In the genomic region with DNA sequence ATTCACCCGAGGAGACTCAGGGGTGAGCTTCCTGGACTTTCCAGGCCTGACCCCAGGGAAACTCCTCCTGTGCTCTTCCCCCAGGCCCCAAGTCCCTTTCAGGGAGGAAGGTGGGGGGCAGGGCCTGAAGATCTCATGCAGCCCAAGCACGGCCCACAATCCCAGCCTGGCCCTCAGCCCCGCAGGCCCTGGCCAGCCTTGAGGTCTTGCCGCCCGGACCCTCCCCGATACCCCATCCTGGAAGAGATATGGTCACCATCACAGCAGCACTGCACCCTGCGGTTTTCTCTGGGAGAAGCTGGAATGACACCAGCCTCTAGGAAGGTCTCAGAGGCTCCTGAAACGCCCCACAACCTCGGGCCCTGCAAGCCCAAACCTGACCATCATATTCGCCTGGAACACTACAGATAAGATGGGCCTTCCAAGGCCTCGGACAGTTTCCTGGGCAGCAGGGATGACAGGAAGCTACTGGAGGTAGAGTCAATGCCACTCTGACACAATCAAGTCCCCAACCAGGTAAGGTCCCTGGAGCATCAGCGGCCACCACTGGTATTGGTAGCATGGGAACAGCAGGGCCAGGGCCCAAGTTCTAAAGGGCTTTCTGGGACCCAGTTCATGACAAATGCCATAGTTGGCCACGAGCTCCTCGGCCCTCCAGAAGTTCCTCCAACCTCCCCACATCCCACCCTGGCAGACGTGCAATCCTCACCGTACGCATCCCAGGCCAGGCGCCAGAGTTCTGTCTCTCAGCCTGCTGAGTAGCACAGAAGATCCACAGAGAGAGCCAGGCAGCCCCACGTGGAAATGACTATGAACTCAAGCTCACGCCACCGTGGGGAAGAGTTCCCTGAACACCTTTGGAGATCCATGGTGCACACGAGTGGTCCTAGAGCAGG, we compare ENCODE assay signal across 24 cellular contexts. TPM values are rescaled to one million over a fixed set of nuclear protein-coding genes. Genes with fewer than 3 reads are reported as not detected.
A peak's percentile ranks its signal among the peaks of the same experiment; 100 is the strongest.
DNase-seq lines count a peak whose midpoint lies in the region; ATAC-seq and TF ChIP-seq lines count a peak whose summit lies in the region.
"Had no signal": no experiment of that assay in that cellular context is flagged by ENCODE, and none has a peak within 500 bp of the region (broad histone marks: within the 10 kb centered on the region; RNA-seq: fewer than 3 reads in every experiment).

No MANE protein-coding gene starts in this region.

- 58 to 64% methylated on average over 22 of the region's 22 CpGs for WGBS in esophagus, 2 donors
- 75 to 90% methylated on average over 4 to 21 of the region's 22 CpGs for WGBS in upper lobe of left lung, 2 donors

- TF ChIP-seq POLR2A in upper lobe of left lung (IDR thresholded peaks at IDR 0.05), result no peak

- no peak for TF ChIP-seq CTCF in WERI-Rb-1 (IDR thresholded peaks at IDR 0.05; ENCODE audit: low read depth, low read length)
- TF ChIP-seq CTCF in mucosa of descending colon (IDR thresholded peaks at IDR 0.05), result no peak
- TF ChIP-seq CTCF in upper lobe of left lung (IDR thresholded peaks at IDR 0.05), result no peak

- intact Hi-C loops in mucosa of descending colon (cut with DNase I, micrococcal nuclease), result no loop called here

- H3K4me1 ChIP-seq in esophagus (ENCODE audit: control insufficient read depth in 2 of 2, insufficient read depth in 2 of 2, low read length in 1 of 2), result peaks cover 8 to 61% of the 10 kb centered on the region in 2 donors
- H3K4me1 ChIP-seq in mucosa of descending colon (ENCODE audit: low read depth), result peaks cover 36% of the 10 kb centered on the region
- peaks cover 5 to 46% (median 31%) of the 10 kb centered on the region in 4 donors for H3K4me1 ChIP-seq in upper lobe of left lung
- H3K4me1 ChIP-seq: gastrocnemius medialis had no signal

- H3K36me3 ChIP-seq in WERI-Rb-1, result peaks cover 5% of the 10 kb centered on the region; the same call in 1 of the 2 replicates
- peaks cover 0 to 13% of the 10 kb centered on the region in 2 donors for H3K36me3 ChIP-seq in esophagus (ENCODE audit: control insufficient read depth in 2 of 2, insufficient read depth in 2 of 2, low read length in 1 of 2)
- no peaks in the 10 kb centered on the region for H3K36me3 ChIP-seq in mucosa of descending colon (ENCODE audit: low read depth)
- no peaks in the 10 kb centered on the region for H3K36me3 ChIP-seq in upper lobe of left lung
- H3K36me3 ChIP-seq: gastrocnemius medialis had no signal

- ATAC-seq in mucosa of descending colon, result no peak
- ATAC-seq in upper lobe of left lung (ENCODE audit: low FRiP score in 2 of 2), result no peak
- ATAC-seq in GM19023 (IDR thresholded peaks at IDR 0.05; ENCODE audit: unreplicated experiment), result no peak
- ATAC-seq: gastrocnemius medialis had no signal

- DNase-seq in WERI-Rb-1 (no peak), mucosa of descending colon (peak in 2 of 3 donors; percentile 26 to 37), upper lobe of left lung (no peak), T1000 (lab: John Stamatoyannopoulos, UW) (no peak)
- no peak for DNase-seq in effector CD8-positive, alpha-beta T cell (lab: John Stamatoyannopoulos, UW)
- no peak for DNase-seq in activated CD4-positive, CD25-positive, alpha-beta regulatory T cell treated with anti-CD3 and anti-CD28 coated beads, Interleukin-2, amount 50 U/mL, for 72 hours
- DNase-seq: activated CD4-positive, alpha-beta T cell treated with anti-CD3 and anti-CD28 coated beads for 1 hour; activated CD8-positive, alpha-beta memory T cell treated with anti-CD3 and anti-CD28 coated beads for 24 hours; activated gamma-delta T cell treated with Interleukin-2 at 50 U/mL for 16 hours; activated T-cell treated with anti-CD3 and anti-CD28 coated beads, Interleukin-2, amount 50 U/mL, for 1 hour; erythroblast; gastrocnemius medialis; hypothalamus; occipital lobe; OCI-M1; retina; SHP77 treated with DMSO at 0.1 percent for 48 hours; stimulated activated CD4-positive, alpha-beta T cell treated with anti-CD3 and anti-CD28 coated beads, Interleukin-12 subunit alpha, Interleukin-12 subunit beta, amount 100 ng/mL, for 4 hours; stimulated activated CD4-positive, alpha-beta T cell treated with anti-CD3 and anti-CD28 coated beads, Interleukin-4, amount 100 ng/mL, for 24 hours; stimulated activated naive CD4-positive, alpha-beta T cell; testis had no signal

- H3K4me3 ChIP-seq in WERI-Rb-1 (ENCODE audit: low read depth, low read length) (no peak overlapping the region), esophagus (ENCODE audit: low read depth in 1 of 2, low read length in 2 of 2) (no peak overlapping the region), mucosa of descending colon (no peak overlapping the region), upper lobe of left lung (no peak overlapping the region)
- H3K4me3 ChIP-seq: gastrocnemius medialis, testis had no signal

- no peak for TF ChIP-seq EP300 in upper lobe of left lung (IDR thresholded peaks at IDR 0.05)

- H3K27me3 ChIP-seq in WERI-Rb-1 (ENCODE audit: insufficient read depth, low read depth, severe bottlenecking) (no peaks in the 10 kb centered on the region), esophagus (ENCODE audit: control insufficient read depth in 1 of 2, insufficient read depth in 2 of 2, low read length in 2 of 2) (no peaks in the 10 kb centered on the region), upper lobe of left lung (no peaks in the 10 kb centered on the region)
- H3K27me3 ChIP-seq: gastrocnemius medialis, testis had no signal

- H3K9me3 ChIP-seq in WERI-Rb-1 (ENCODE audit: severe bottlenecking), result no peaks in the 10 kb centered on the region
- no peaks in the 10 kb centered on the region for H3K9me3 ChIP-seq in esophagus (ENCODE audit: control insufficient read depth in 2 of 2, insufficient read depth in 1 of 2, low read depth in 1 of 2, low read length in 1 of 2)
- H3K9me3 ChIP-seq in mucosa of descending colon, result no peaks in the 10 kb centered on the region
- no peaks in the 10 kb centered on the region for H3K9me3 ChIP-seq in upper lobe of left lung
- H3K9me3 ChIP-seq: gastrocnemius medialis, testis had no signal

- peak overlapping the region; percentile 4; the same call in 1 of the 2 replicates for H3K27ac ChIP-seq in WERI-Rb-1
- peak overlapping the region; percentile 96 for H3K27ac ChIP-seq in esophagus (ENCODE audit: low read depth in 2 of 2, low read length in 1 of 2)
- peak overlapping the region; percentile 57 to 82 (median 70) for H3K27ac ChIP-seq in upper lobe of left lung
- H3K27ac ChIP-seq: gastrocnemius medialis, testis had no signal

RNA-seq across cellular contexts. Expression of a gene that starts 8.6 kb away (rescaled TPM):
- polyA plus RNA-seq in esophagus, result 100 to 1,000 TPM; 239 to 334 TPM
- total RNA-seq in mucosa of descending colon (100 to 1,000 TPM in 2 of 3 donors, 10 to 100 TPM in 1; 65.3 to 170 (median 162) TPM), upper lobe of left lung (100 to 1,000 TPM in 5 of 6 donors, 10 to 100 TPM in 1; 74.4 to 213 (median 154) TPM)
- polyA plus RNA-seq: CD14-positive monocyte had no signal

Comparison
In these comparisons a context has a peak if more than half of its experiments do, and no peak if none do; other contexts are left out.
1. DNase-seq: peak in mucosa of descending colon (2 of 3); none in WERI-Rb-1 (single experiment), upper lobe of left lung (0 of 2), T1000 (single experiment), effector CD8-positive, alpha-beta T cell (single experiment) and activated CD4-positive, CD25-positive, alpha-beta regulatory T cell treated with anti-CD3 and anti-CD28 coated beads, Interleukin-2, amount 50 U/mL, for 72 hours (single experiment).
2. H3K27ac ChIP-seq: peak in every context shown above with its lines; median percentile 96 in esophagus; 70 in upper lobe of left lung; 4 in WERI-Rb-1.